ENCODE assay signal across 8 cellular contexts in the genomic region with DNA sequence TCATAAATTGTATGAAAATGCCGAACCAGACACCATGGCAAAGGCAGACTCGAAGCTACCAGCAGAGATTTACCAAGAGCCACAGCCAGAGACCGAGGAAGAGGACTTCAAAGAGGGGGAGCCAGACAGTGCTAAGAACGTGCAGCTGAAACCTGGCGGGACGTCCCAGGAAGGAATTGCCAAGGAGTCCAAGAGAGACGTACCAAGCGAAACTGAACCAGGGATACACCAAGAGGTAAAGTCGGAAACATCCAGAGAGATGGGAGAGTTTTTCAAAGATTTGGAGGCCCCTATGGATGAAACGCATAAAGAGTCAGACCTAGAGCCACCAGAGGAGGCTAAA. TPM values are rescaled to one million over a fixed set of nuclear protein-coding genes. Genes with fewer than 3 reads are reported as not detected.
DNase-seq lines count a peak whose midpoint lies in the region; ATAC-seq, FAIRE-seq and TF ChIP-seq lines count a peak whose summit lies in the region.

No MANE protein-coding gene starts in this region.

- intact Hi-C loops in left ventricle myocardium superior (cut with micrococcal nuclease) = no loop called here
- intact Hi-C loops in activated CD4-positive, alpha-beta memory T cell treated with anti-CD3 and anti-CD28 coated beads for 36 hours (cut with micrococcal nuclease) = loop anchor here (1.0 to 10.0 kb wide), 5 partner anchors 56 to 357 kb away; a partner anchor contains a TSS

- no peaks in the 10 kb centered on the region for H3K9me3 Mint-ChIP-seq in activated CD4-positive, alpha-beta memory T cell treated with anti-CD3 and anti-CD28 coated beads for 36 hours

- H3K4me1 ChIP-seq in SJSA1 (replicated peaks) (peaks cover 15% of the 10 kb centered on the region; the same call in 1 of the 2 replicates), small intestine (ENCODE audit: control insufficient read depth in 2 of 2, insufficient read depth in 1 of 2, low read depth in 1 of 2, low read length in 1 of 2) (no peaks in the 10 kb centered on the region)

- H3K4me1 Mint-ChIP-seq in activated CD4-positive, alpha-beta memory T cell treated with anti-CD3 and anti-CD28 coated beads for 36 hours (ENCODE audit: low read depth) = peaks cover 36% of the 10 kb centered on the region

- TF ChIP-seq CTCF in GM10266 (IDR thresholded peaks at IDR 0.05; ENCODE audit: control insufficient read depth, insufficient read depth, low read depth, missing control alignments) = no peak

- H3K9me3 ChIP-seq in SJSA1 (replicated peaks) (no peaks in the 10 kb centered on the region), small intestine (ENCODE audit: control insufficient read depth, low read depth) (no peaks in the 10 kb centered on the region)

- H3K4me3 ChIP-seq in SJSA1 = peak overlapping the region; percentile 68
- H3K4me3 ChIP-seq in small intestine (ENCODE audit: low read depth in 1 of 2, low read length in 2 of 2) = peak overlapping the region; percentile 87 to 96

- no peak for DNase-seq in SJSA1 (ENCODE audit: low read depth in 1 of 2, low spot score in 2 of 2)
- no peak for DNase-seq in left ventricle myocardium superior
- DNase-seq in small intestine = no peak
- DNase-seq in activated CD4-positive, alpha-beta memory T cell treated with anti-CD3 and anti-CD28 coated beads for 36 hours = no peak
- no peak for DNase-seq in SK-N-DZ (ENCODE audit: low spot score)
- DNase-seq in GM10266 (ENCODE audit: extremely low spot score) = no peak

- peaks cover 19% of the 10 kb centered on the region for H3K36me3 Mint-ChIP-seq in activated CD4-positive, alpha-beta memory T cell treated with anti-CD3 and anti-CD28 coated beads for 36 hours

- CTCF ChIA-PET in activated CD4-positive, alpha-beta memory T cell treated with anti-CD3 and anti-CD28 coated beads for 36 hours (lab: Charles Lee) = interaction anchor here (0.6 to 1.5 kb wide), 14 partner anchors 18 to 330 kb away, joined by 3 to 9 read pairs (median 3); a partner anchor contains a TSS

- no peaks in the 10 kb centered on the region for H3K27me3 ChIP-seq in SJSA1 (replicated peaks)
- H3K27me3 ChIP-seq in small intestine (ENCODE audit: control insufficient read depth in 2 of 2, insufficient read depth in 2 of 2, low read length in 2 of 2) = no peaks in the 10 kb centered on the region

- WGBS in small intestine, 3 donors = 9 to 14% (median 12%) methylated on average over 10 of the region's 10 CpGs

- H3K27me3 Mint-ChIP-seq in activated CD4-positive, alpha-beta memory T cell treated with anti-CD3 and anti-CD28 coated beads for 36 hours = no peaks in the 10 kb centered on the region

- H3K27ac ChIP-seq in SJSA1 (no peak overlapping the region), small intestine (ENCODE audit: low read depth in 1 of 2, low read length in 1 of 2) (peak overlapping the region in 1 of 2 donors; percentile 89)

- peak; percentile 3 for ATAC-seq in GM19351 (IDR thresholded peaks at IDR 0.05; ENCODE audit: unreplicated experiment)
- ATAC-seq in left ventricle myocardium superior = peak; percentile 10
- no peak for ATAC-seq in HG03039 (IDR thresholded peaks at IDR 0.05; ENCODE audit: unreplicated experiment)

- POLR2A ChIA-PET in activated CD4-positive, alpha-beta memory T cell treated with anti-CD3 and anti-CD28 coated beads for 36 hours (lab: Charles Lee) = interaction anchor here (0.6 to 1.8 kb wide), 7 partner anchors 56 to 331 kb away, joined by 3 to 14 read pairs (median 4); a partner anchor contains a TSS

- no peak overlapping the region for H3K4me3 Mint-ChIP-seq in activated CD4-positive, alpha-beta memory T cell treated with anti-CD3 and anti-CD28 coated beads for 36 hours

- no peak overlapping the region for H3K27ac Mint-ChIP-seq in activated CD4-positive, alpha-beta memory T cell treated with anti-CD3 and anti-CD28 coated beads for 36 hours

- no peak for FAIRE-seq in small intestine (lab: Jason Lieb, UNC)

- peaks cover 3% of the 10 kb centered on the region; the same call in 1 of the 2 replicates for H3K36me3 ChIP-seq in SJSA1
- H3K36me3 ChIP-seq in small intestine (ENCODE audit: control insufficient read depth in 2 of 2, insufficient read depth in 2 of 2, low read length in 2 of 2) = no peaks in the 10 kb centered on the region

RNA-seq across cellular contexts. Expression of a gene that starts 0.3 kb away (rescaled TPM):
- total RNA-seq in SJSA1 (2014; rRNA removed; shearing (Covaris generic)) = 0.19 and 0.82 TPM in 2 replicates
- 0.77 TPM for total RNA-seq in left ventricle myocardium superior
- polyA plus RNA-seq in small intestine = under 1 TPM in 1 of 3 donors, not detected in 2; 0.52 TPM
- under 1 TPM in 1 of 2 experiments, not detected in 1; 0.38 TPM for total RNA-seq in activated CD4-positive, alpha-beta memory T cell treated with anti-CD3 and anti-CD28 coated beads for 36 hours
- polyA plus RNA-seq in SK-N-DZ (2014; cell fraction: cytosol; rRNA removed) = 0.16 and 0.27 TPM in 2 replicates
- 0.70 and 1.1 TPM in 2 replicates for polyA plus RNA-seq in SK-N-DZ (2014; cell fraction: nucleus; rRNA removed)

RNA-seq across cellular contexts. Expression of a gene that starts 0.6 kb away (rescaled TPM):
- total RNA-seq in SJSA1 (2014; rRNA removed; shearing (Covaris generic)) = 6.4 and 7.6 TPM in 2 replicates
- 5.6 TPM for total RNA-seq in left ventricle myocardium superior
- polyA plus RNA-seq in small intestine = 1 to 10 TPM; 1.9 to 4.1 (median 2.2) TPM
- 10 to 100 TPM; 26.9 to 27.8 TPM for total RNA-seq in activated CD4-positive, alpha-beta memory T cell treated with anti-CD3 and anti-CD28 coated beads for 36 hours
- 16.4 and 16.6 TPM in 2 replicates for polyA plus RNA-seq in SK-N-DZ (2014; cell fraction: cytosol; rRNA removed)
- polyA plus RNA-seq in SK-N-DZ (2014; cell fraction: nucleus; rRNA removed) = 11.7 and 14.1 TPM in 2 replicates

RNA-seq across cellular contexts. Expression of a gene that starts 45.9 kb away (rescaled TPM):
- not detected in 2 replicates for total RNA-seq in SJSA1 (2014; rRNA removed; shearing (Covaris generic))
- 0.15 TPM for total RNA-seq in left ventricle myocardium superior
- under 1 TPM; 0.12 to 0.45 (median 0.27) TPM for polyA plus RNA-seq in small intestine
- total RNA-seq in activated CD4-positive, alpha-beta memory T cell treated with anti-CD3 and anti-CD28 coated beads for 36 hours = under 1 TPM; 0.59 to 0.65 TPM
- 0.28 TPM in 1 of 2 replicates, not detected in the other for polyA plus RNA-seq in SK-N-DZ (2014; cell fraction: cytosol; rRNA removed)
- 0.52 and 1.0 TPM in 2 replicates for polyA plus RNA-seq in SK-N-DZ (2014; cell fraction: nucleus; rRNA removed)

RNA-seq across cellular contexts. Expression of a gene that starts 56.6 kb away (rescaled TPM):
- 11.1 and 18.6 TPM in 2 replicates for total RNA-seq in SJSA1 (2014; rRNA removed; shearing (Covaris generic))
- 13.5 TPM for total RNA-seq in left ventricle myocardium superior
- polyA plus RNA-seq in small intestine = 10 to 100 TPM; 35.3 to 45.1 (median 39.1) TPM
- total RNA-seq in activated CD4-positive, alpha-beta memory T cell treated with anti-CD3 and anti-CD28 coated beads for 36 hours = 10 to 100 TPM; 23.1 to 24.4 TPM
- polyA plus RNA-seq in SK-N-DZ (2014; cell fraction: cytosol; rRNA removed) = 50.7 and 50.8 TPM in 2 replicates
- polyA plus RNA-seq in SK-N-DZ (2014; cell fraction: nucleus; rRNA removed) = 37.9 and 41.5 TPM in 2 replicates

RNA-seq across cellular contexts. Expression of a gene that starts 56.8 kb away (rescaled TPM):
- total RNA-seq in SJSA1 (2014; rRNA removed; shearing (Covaris generic)) = 7.1 and 7.7 TPM in 2 replicates
- total RNA-seq in left ventricle myocardium superior = 17.5 TPM
- 10 to 100 TPM in 2 of 3 donors, 1 to 10 TPM in 1; 9.7 to 11.2 (median 10.1) TPM for polyA plus RNA-seq in small intestine
- total RNA-seq in activated CD4-positive, alpha-beta memory T cell treated with anti-CD3 and anti-CD28 coated beads for 36 hours = 10 to 100 TPM; 12.9 to 13.1 TPM
- polyA plus RNA-seq in SK-N-DZ (2014; cell fraction: cytosol; rRNA removed) = 6.2 and 20.3 TPM in 2 replicates
- 35.5 and 76.9 TPM in 2 replicates for polyA plus RNA-seq in SK-N-DZ (2014; cell fraction: nucleus; rRNA removed)
